Comparison of ENCODE assay signal across 14 cellular contexts in the genomic region with DNA sequence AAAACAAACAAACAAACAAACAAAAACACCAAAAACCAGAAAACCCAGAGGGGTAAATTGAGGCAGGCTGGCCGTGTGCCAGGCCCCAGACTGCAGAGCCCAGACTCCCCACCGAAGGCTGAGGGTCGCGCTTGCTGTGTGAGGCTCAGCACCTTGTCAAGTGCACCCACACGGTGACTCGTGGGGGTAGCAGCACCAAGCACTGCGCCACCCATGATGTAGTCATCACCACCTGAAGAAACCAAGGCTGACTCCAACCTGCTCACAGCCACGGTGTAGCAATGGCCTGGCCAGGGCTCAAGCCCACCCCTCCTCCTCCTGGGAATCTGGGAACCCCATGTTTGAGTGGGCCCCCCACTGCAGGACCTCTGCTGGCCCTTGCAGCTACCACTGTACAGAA. TPM values are rescaled to one million over a fixed set of nuclear protein-coding genes. Genes with fewer than 3 reads are reported as not detected.
DNase-seq lines count a peak whose midpoint lies in the region; ATAC-seq, FAIRE-seq and TF ChIP-seq lines count a peak whose summit lies in the region.
"Had no signal": no experiment of that assay in that cellular context is flagged by ENCODE, and none has a peak within 500 bp of the region (broad histone marks: within the 10 kb centered on the region; RNA-seq: fewer than 3 reads in every experiment).

No MANE protein-coding gene starts in this region.

- H3K27ac ChIP-seq in A549 = peak overlapping the region; percentile 54 to 81; a peak in 5 of 6 replicates
- H3K27ac ChIP-seq in esophagus muscularis mucosa (replicated peaks in 1 of 4) = peak overlapping the region; percentile 77 to 84 (median 80)
- H3K27ac ChIP-seq in psoas muscle = peak overlapping the region; percentile 89

- H3K27me3 ChIP-seq in esophagus muscularis mucosa (peaks cover 0 to 29% (median 0%) of the 10 kb centered on the region in 4 donors), psoas muscle (ENCODE audit: insufficient read depth in 3 of 3, low read length in 2 of 3) (peaks cover 0 to 1% (median 0%) of the 10 kb centered on the region in 3 donors)
- H3K27me3 ChIP-seq: testis had no signal

- no peak for TF ChIP-seq CTCF in A549 (IDR thresholded peaks at IDR 0.05)
- no peak for TF ChIP-seq CTCF in esophagus muscularis mucosa (IDR thresholded peaks at IDR 0.05)
- no peak for TF ChIP-seq CTCF in psoas muscle (IDR thresholded peaks at IDR 0.05)

- POLR2A ChIA-PET in A549 (lab: Yijun Ruan, JAX) = interaction anchor here (1.0 kb wide), 1 partner anchor 12 kb away, joined by 4 read pairs; a partner anchor contains a TSS

- intact Hi-C loops in esophagus muscularis mucosa (cut with DNase I) = no loop called here
- intact Hi-C loops in psoas muscle (cut with DNase I) = loop anchor here in 1 of 2 donors (5.0 kb wide), 1 partner anchor 36 kb away; no protein-coding TSS in a partner anchor

- H3K36me3 ChIP-seq in esophagus muscularis mucosa (peaks cover 9 to 31% (median 21%) of the 10 kb centered on the region in 4 donors), psoas muscle (ENCODE audit: insufficient read depth in 1 of 2, low read depth in 1 of 2) (no peaks in the 10 kb centered on the region)

- H3K4me1 ChIP-seq in A549 (peaks cover 30% of the 10 kb centered on the region), esophagus muscularis mucosa (peaks cover 19 to 52% (median 23%) of the 10 kb centered on the region in 4 donors), psoas muscle (peaks cover 20% of the 10 kb centered on the region)

- TF ChIP-seq EP300 in A549 (IDR thresholded peaks at IDR 0.05) = no peak
- no peak for TF ChIP-seq EP300 in esophagus muscularis mucosa (IDR thresholded peaks at IDR 0.05)

- 74% methylated on average over 8 of the region's 8 CpGs for WGBS in A549 (ENCODE audit: missing lambda C conversion rate)
- WGBS in esophagus muscularis mucosa = 81% methylated on average over 8 of the region's 8 CpGs
- 72 to 76% (median 75%) methylated on average over 8 of the region's 8 CpGs for WGBS in psoas muscle, 3 donors

- no peak for DNase-seq in A549 (ENCODE audit: low read depth in 1 of 2, low spot score in 1 of 2)
- peak; percentile 39 for DNase-seq in NCI-H226
- DNase-seq in esophagus muscularis mucosa (ENCODE audit: extremely low spot score) = no peak
- no peak for DNase-seq in psoas muscle
- DNase-seq in activated CD4-positive, CD25-positive, alpha-beta regulatory T cell treated with anti-CD3 and anti-CD28 coated beads, Interleukin-2, amount 50 U/mL, for 72 hours = no peak
- no peak for DNase-seq in OCI-M2 (lab: John Stamatoyannopoulos, UW; ENCODE audit: unreplicated experiment)
- DNase-seq: activated CD4-positive, alpha-beta T cell treated with anti-CD3 and anti-CD28 coated beads, Interleukin-2, amount 50 U/mL, for 1 hour had no signal

- CTCF ChIA-PET in A549 (lab: Yijun Ruan, JAX) = interaction anchor here (1.1 to 4.0 kb wide), 12 partner anchors 8 to 88 kb away, joined by 3 to 25 read pairs (median 6); a partner anchor contains a TSS

- ATAC-seq in A549 (peak in 1 of 2 experiments; percentile 6; a peak in 3 of 6 replicates), psoas muscle (peak; percentile 4 to 7 (median 5)), GM21360 (IDR thresholded peaks at IDR 0.05; ENCODE audit: unreplicated experiment) (no peak), HG03175 (IDR thresholded peaks at IDR 0.05; ENCODE audit: unreplicated experiment) (no peak)

- no peak for TF ChIP-seq RAD21 in A549 (conservative IDR thresholded peaks at IDR 0.05 in 1 of 2, IDR thresholded peaks at IDR 0.05 in 1 of 2)

- no peak overlapping the region for H3K4me3 ChIP-seq in A549
- no peak overlapping the region for H3K4me3 ChIP-seq in esophagus muscularis mucosa
- peak overlapping the region; percentile 18 for H3K4me3 ChIP-seq in psoas muscle
- H3K4me3 ChIP-seq: testis had no signal

- no peak for FAIRE-seq in A549 (lab: Jason Lieb, UNC)

- H3K9me3 ChIP-seq in A549 (no peaks in the 10 kb centered on the region), esophagus muscularis mucosa (no peaks in the 10 kb centered on the region), psoas muscle (no peaks in the 10 kb centered on the region)
- H3K9me3 ChIP-seq: testis had no signal

- TF ChIP-seq POLR2A in A549 (IDR thresholded peaks at IDR 0.05; ENCODE audit: low read length) (no peak), esophagus muscularis mucosa (IDR thresholded peaks at IDR 0.05; ENCODE audit: low read depth) (no peak)

- H3K4me2 ChIP-seq in A549 = peak overlapping the region; percentile 48

TF ChIP-seq in A549, 52 proteins besides CTCF, POLR2A, EP300 and RAD21:
- TF ChIP-seq RNF2 (IDR thresholded peaks at IDR 0.05; ENCODE audit: borderline replicate concordance, low read depth) = no peak
- TF ChIP-seq EHF (CRISPR knock-in tag; IDR thresholded peaks at IDR 0.05) = no peak
- no peak for TF ChIP-seq FOSL2 (IDR thresholded peaks at IDR 0.05)
- no peak for TF ChIP-seq FOSL2 (CRISPR knock-in tag; IDR thresholded peaks at IDR 0.05)
- TF ChIP-seq MAZ (IDR thresholded peaks at IDR 0.05; ENCODE audit: borderline replicate concordance, low read depth, low read length) = no peak
- TF ChIP-seq KDM1A (IDR thresholded peaks at IDR 0.05; ENCODE audit: low read depth) = no peak
- TF ChIP-seq CBX8 (IDR thresholded peaks at IDR 0.05) = no peak
- TF ChIP-seq RCOR1 (IDR thresholded peaks at IDR 0.05; ENCODE audit: low read depth, low read length) = no peak

RNA-seq across cellular contexts. Expression of a gene that starts 11.9 kb away (rescaled TPM):
- polyA plus RNA-seq in A549 (2011; rRNA removed) = 30.9 and 32.0 TPM in 2 replicates
- 87.2 and 126 TPM in 2 replicates for polyA plus RNA-seq in A549 (2012; cell fraction: cytosol; rRNA removed)
- polyA plus RNA-seq in A549 (2012; cell fraction: nucleus; rRNA removed) = 108 and 113 TPM in 2 replicates
- polyA plus RNA-seq in A549 (2017; fragmentation: RNase III; extraction: RNeasy Plus Mini Kit Qiagen cat#74134 plus additional on column Dnase treatment) = 43.9 to 51.0 TPM (median 45.1 TPM) in 3 replicates
- polyA minus RNA-seq in A549 (2011; rRNA and poly(A)+ RNA removed) = 8.6 and 12.1 TPM in 2 replicates
- total RNA-seq in esophagus muscularis mucosa = 100 to 1,000 TPM in 3 of 4 donors, 10 to 100 TPM in 1; 83.5 to 146 (median 114) TPM
- total RNA-seq in psoas muscle = 10 to 100 TPM; 20.5 to 47.6 (median 25.7) TPM
- polyA plus RNA-seq in psoas muscle = 100 to 1,000 TPM in 1 of 3 donors, 10 to 100 TPM in 2; 45.1 to 187 (median 57.1) TPM

RNA-seq across cellular contexts. Expression of a gene that starts 13.7 kb away (rescaled TPM):
- not detected in 2 replicates for polyA plus RNA-seq in A549 (2011; rRNA removed)
- 0.30 and 0.39 TPM in 2 replicates for polyA plus RNA-seq in A549 (2012; cell fraction: cytosol; rRNA removed)
- polyA plus RNA-seq in A549 (2012; cell fraction: nucleus; rRNA removed) = 0.43 and 0.86 TPM in 2 replicates
- polyA plus RNA-seq in A549 (2017; fragmentation: RNase III; extraction: RNeasy Plus Mini Kit Qiagen cat#74134 plus additional on column Dnase treatment) = 0.09 TPM in 1 of 3 replicates, not detected in the others
- not detected in 2 replicates for polyA minus RNA-seq in A549 (2011; rRNA and poly(A)+ RNA removed)
- not detected for total RNA-seq in esophagus muscularis mucosa
- 1,000 to 10,000 TPM in 3 of 4 donors, 100 to 1,000 TPM in 1; 976 to 2,217 (median 1,286) TPM for total RNA-seq in psoas muscle
- 100 to 1,000 TPM; 296 to 661 (median 603) TPM for polyA plus RNA-seq in psoas muscle
- total RNA-seq: activated T-helper 2 cell treated with anti-CD3 and anti-CD28 coated beads, Interferon-gamma antibody, Interleukin-2, Interleukin-4, amounts not matched to agents 10 μg/mL and 5 μg/mL and 100 μg/mL, durations not matched to agents 14 hours and 24 hours and 36 hours; aorta; dermis microvascular lymphatic vessel endothelial cell had no signal
- polyA plus RNA-seq: BJ had no signal

RNA-seq across cellular contexts. Expression of a gene that starts 17.2 kb away (rescaled TPM):
- polyA plus RNA-seq in A549 (2011; rRNA removed) = 0.05 and 0.19 TPM in 2 replicates
- 0.33 and 0.53 TPM in 2 replicates for polyA plus RNA-seq in A549 (2012; cell fraction: cytosol; rRNA removed)
- 3.8 and 5.6 TPM in 2 replicates for polyA plus RNA-seq in A549 (2012; cell fraction: nucleus; rRNA removed)
- 0.37 to 0.46 TPM (median 0.45 TPM) in 3 replicates for polyA plus RNA-seq in A549 (2017; fragmentation: RNase III; extraction: RNeasy Plus Mini Kit Qiagen cat#74134 plus additional on column Dnase treatment)
- not detected in 2 replicates for polyA minus RNA-seq in A549 (2011; rRNA and poly(A)+ RNA removed)
- total RNA-seq in esophagus muscularis mucosa = under 1 TPM in 2 of 4 donors, not detected in 2; 0.17 to 0.40 TPM
- not detected for total RNA-seq in psoas muscle
- under 1 TPM in 2 of 3 donors, not detected in 1; 0.03 to 0.08 TPM for polyA plus RNA-seq in psoas muscle
- total RNA-seq: activated T-helper 2 cell treated with anti-CD3 and anti-CD28 coated beads, Interferon-gamma antibody, Interleukin-2, Interleukin-4, amounts not matched to agents 10 μg/mL and 5 μg/mL and 100 μg/mL, durations not matched to agents 14 hours and 24 hours and 36 hours; dermis microvascular lymphatic vessel endothelial cell had no signal
- polyA plus RNA-seq: aorta, BJ had no signal

RNA-seq across cellular contexts. Expression of a gene that starts 39.2 kb away (rescaled TPM):
- polyA plus RNA-seq in A549 (2011; rRNA removed) = 102 and 285 TPM in 2 replicates
- 93.4 and 125 TPM in 2 replicates for polyA plus RNA-seq in A549 (2012; cell fraction: cytosol; rRNA removed)
- polyA plus RNA-seq in A549 (2012; cell fraction: nucleus; rRNA removed) = 245 and 308 TPM in 2 replicates
- 606 to 622 TPM (median 607 TPM) in 3 replicates for polyA plus RNA-seq in A549 (2017; fragmentation: RNase III; extraction: RNeasy Plus Mini Kit Qiagen cat#74134 plus additional on column Dnase treatment)
- polyA minus RNA-seq in A549 (2011; rRNA and poly(A)+ RNA removed) = 213 and 224 TPM in 2 replicates
- total RNA-seq in esophagus muscularis mucosa = 100 to 1,000 TPM; 269 to 334 (median 313) TPM
- 100 to 1,000 TPM; 244 to 361 (median 296) TPM for total RNA-seq in psoas muscle
- 100 to 1,000 TPM; 236 to 384 (median 267) TPM for polyA plus RNA-seq in psoas muscle

RNA-seq across cellular contexts. Expression of a gene that starts 50.0 kb away (rescaled TPM):
- polyA plus RNA-seq in A549 (2011; rRNA removed) (44.3 and 64.0 TPM in 2 replicates), A549 (2017; fragmentation: RNase III; extraction: RNeasy Plus Mini Kit Qiagen cat#74134 plus additional on column Dnase treatment) (497 to 567 TPM (median 503 TPM) in 3 replicates), psoas muscle (100 to 1,000 TPM in 2 of 3 donors, 10 to 100 TPM in 1; 79.1 to 268 (median 100) TPM)
- polyA plus RNA-seq in A549 (2012; cell fraction: cytosol; rRNA removed) = 289 and 364 TPM in 2 replicates
- polyA plus RNA-seq in A549 (2012; cell fraction: nucleus; rRNA removed) = 444 and 691 TPM in 2 replicates
- 45.3 and 70.2 TPM in 2 replicates for polyA minus RNA-seq in A549 (2011; rRNA and poly(A)+ RNA removed)
- total RNA-seq in esophagus muscularis mucosa (100 to 1,000 TPM; 115 to 229 (median 202) TPM), psoas muscle (100 to 1,000 TPM in 3 of 4 donors, 10 to 100 TPM in 1; 88.3 to 192 (median 160) TPM)

Comparison
In these comparisons a context has a peak if more than half of its experiments do, and no peak if none do; other contexts are left out.
1. ATAC-seq: peak in psoas muscle (4 of 4); none in GM21360 (single experiment) and HG03175 (single experiment).
2. RNA of a gene that starts 13.7 kb away (total RNA-seq): 976 to 2,217 TPM in psoas muscle; not detected in esophagus muscularis mucosa; every median in the first group is over 100 times any median in the second.
3. Peak in every context shown above with its lines, with median percentiles within 50 percentile points of each other: H3K27ac ChIP-seq.